10 cellular contexts compared by ENCODE assay signal in genomic region chr12:25583545-25583944, GRCh38.
A peak's percentile ranks its signal among the peaks of the same experiment; 100 is the strongest.
DNase-seq lines count a peak whose midpoint lies in the region; ATAC-seq and TF ChIP-seq lines count a peak whose summit lies in the region.
"Had no signal": no experiment of that assay in that cellular context is flagged by ENCODE, and none has a peak within 500 bp of the region (broad histone marks: within the 10 kb centered on the region; RNA-seq: fewer than 3 reads in every experiment).

No MANE protein-coding gene starts in this region.

- peaks cover 19% of the 10 kb centered on the region for H3K4me1 Mint-ChIP-seq in nephron

- no peaks in the 10 kb centered on the region for H3K9me3 Mint-ChIP-seq in nephron

- CTCF ChIA-PET in HEK293 (lab: Yijun Ruan, JAX) (interaction anchor here (0.7 to 1.2 kb wide), 3 partner anchors 242 to 446 kb away, joined by 3 to 4 read pairs (median 4); no protein-coding TSS in a partner anchor), RWPE1 (lab: Yijun Ruan, JAX) (interaction anchor here (0.7 kb wide), 1 partner anchor 528 kb away, joined by 3 read pairs; no protein-coding TSS in a partner anchor)

- H3K27ac Mint-ChIP-seq in nephron: peak overlapping the region; percentile 45 to 81 (median 47)
- H3K27ac Mint-ChIP-seq: activated naive CD4-positive, alpha-beta T cell treated with anti-CD3 and anti-CD28 coated beads, Interleukin-2, amount 50 U/mL, for 24 hours had no signal

- H3K27me3 Mint-ChIP-seq in nephron (ENCODE audit: low read depth): no peaks in the 10 kb centered on the region
- H3K27me3 Mint-ChIP-seq: activated naive CD4-positive, alpha-beta T cell treated with anti-CD3 and anti-CD28 coated beads, Interleukin-2, amount 50 U/mL, for 24 hours had no signal

- no peak for ATAC-seq in HG02870 (IDR thresholded peaks at IDR 0.05; ENCODE audit: unreplicated experiment)

- no peak overlapping the region for H3K27ac ChIP-seq in HEK293 (ENCODE audit: extremely low read depth, low read depth, low read length)
- no peak overlapping the region for H3K27ac ChIP-seq in RWPE1
- H3K27ac ChIP-seq: esophagus squamous epithelium had no signal

- no peaks in the 10 kb centered on the region for H3K36me3 Mint-ChIP-seq in nephron (ENCODE audit: low read depth)

- POLR2A ChIA-PET in HEK293 (lab: Yijun Ruan, JAX): no interaction called here
- POLR2A ChIA-PET in RWPE1 (lab: Yijun Ruan, JAX; ENCODE audit: low non-redundant PET): no interaction called here

- H3K4me1 ChIP-seq in HEK293 (ENCODE audit: control insufficient read depth, insufficient read depth, low read length): peaks cover 8% of the 10 kb centered on the region; the same call in 1 of the 2 replicates

- no peaks in the 10 kb centered on the region; the same call in 1 of the 2 replicates for H3K9me3 ChIP-seq in HEK293 (ENCODE audit: control insufficient read depth, insufficient read depth, low read depth, low read length)

- no peak overlapping the region for H3K4me3 Mint-ChIP-seq in nephron
- H3K4me3 Mint-ChIP-seq: activated naive CD4-positive, alpha-beta T cell treated with anti-CD3 and anti-CD28 coated beads, Interleukin-2, amount 50 U/mL, for 24 hours had no signal

- DNase-seq in RWPE1 (ENCODE audit: low spot score) (peak; percentile 4), fibroblast of mammary gland (ENCODE audit: low read depth) (peak; percentile 31), HPDE6-E6E7 (ENCODE audit: extremely low spot score) (no peak), NCI-H748 (lab: John Stamatoyannopoulos, UW; ENCODE audit: unreplicated experiment) (no peak)
- DNase-seq in stimulated activated CD4-positive, alpha-beta T cell treated with anti-CD3 and anti-CD28 coated beads, Interleukin-2, amount 100 ng/mL, for 24 hours: no peak
- DNase-seq: esophagus squamous epithelium had no signal

- no peaks in the 10 kb centered on the region for H3K36me3 ChIP-seq in HEK293 (ENCODE audit: control insufficient read depth in 2 of 2, insufficient read depth in 1 of 2, low read length in 2 of 2)
- H3K36me3 ChIP-seq: esophagus squamous epithelium had no signal

- H3K4me3 ChIP-seq in HEK293 (ENCODE audit: low read depth, low read length) (no peak overlapping the region), fibroblast of mammary gland (ENCODE audit: control insufficient read depth, low read depth, low read length) (no peak overlapping the region)
- H3K4me3 ChIP-seq: esophagus squamous epithelium had no signal

- 0 out of 2 replicates have a peak, but pooled peaks have one; percentile 21 for TF ChIP-seq CTCF in HEK293 (tag by site-specific recombination; IDR thresholded peaks at IDR 0.05)
- TF ChIP-seq CTCF in RWPE1 (conservative IDR thresholded peaks at IDR 0.05; ENCODE audit: low read depth): no peak
- peak; percentile 20 for TF ChIP-seq CTCF in fibroblast of mammary gland (conservative IDR thresholded peaks at IDR 0.05; ENCODE audit: control insufficient read depth, insufficient read depth, low read depth, low read length)
- TF ChIP-seq CTCF in nephron (IDR thresholded peaks at IDR 0.05; ENCODE audit: unreplicated experiment in 3 of 3): peak in 2 of 3 experiments; percentile 12 to 17

TF ChIP-seq in HEK293, 187 proteins besides CTCF, POLR2A, EP300 and RAD21:
- no peak for TF ChIP-seq YY1 (tag by site-specific recombination; IDR thresholded peaks at IDR 0.05)
- TF ChIP-seq ZBTB17 (tag by site-specific recombination; IDR thresholded peaks at IDR 0.05): peak; percentile 33; the same call in 1 of the 2 replicates
- TF ChIP-seq ZNF133 (tag by site-specific recombination; IDR thresholded peaks at IDR 0.05): no peak
- TF ChIP-seq ZNF311 (tag by site-specific recombination; IDR thresholded peaks at IDR 0.05; ENCODE audit: borderline replicate concordance): no peak
- peak; percentile 73 for TF ChIP-seq MZF1 (tag by site-specific recombination; IDR thresholded peaks at IDR 0.05; ENCODE audit: borderline replicate concordance)
- TF ChIP-seq ZNF37A (tag by site-specific recombination; IDR thresholded peaks at IDR 0.05): no peak
- TF ChIP-seq, protein P1, sequence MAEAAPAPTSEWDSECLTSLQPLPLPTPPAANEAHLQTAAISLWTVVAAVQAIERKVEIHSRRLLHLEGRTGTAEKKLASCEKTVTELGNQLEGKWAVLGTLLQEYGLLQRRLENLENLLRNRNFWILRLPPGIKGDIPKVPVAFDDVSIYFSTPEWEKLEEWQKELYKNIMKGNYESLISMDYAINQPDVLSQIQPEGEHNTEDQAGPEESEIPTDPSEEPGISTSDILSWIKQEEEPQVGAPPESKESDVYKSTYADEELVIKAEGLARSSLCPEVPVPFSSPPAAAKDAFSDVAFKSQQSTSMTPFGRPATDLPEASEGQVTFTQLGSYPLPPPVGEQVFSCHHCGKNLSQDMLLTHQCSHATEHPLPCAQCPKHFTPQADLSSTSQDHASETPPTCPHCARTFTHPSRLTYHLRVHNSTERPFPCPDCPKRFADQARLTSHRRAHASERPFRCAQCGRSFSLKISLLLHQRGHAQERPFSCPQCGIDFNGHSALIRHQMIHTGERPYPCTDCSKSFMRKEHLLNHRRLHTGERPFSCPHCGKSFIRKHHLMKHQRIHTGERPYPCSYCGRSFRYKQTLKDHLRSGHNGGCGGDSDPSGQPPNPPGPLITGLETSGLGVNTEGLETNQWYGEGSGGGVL (tag by site-specific recombination; IDR thresholded peaks at IDR 0.05): peak; percentile 65; the same call in 1 of the 2 replicates
- TF ChIP-seq ZNF654 (tag by site-specific recombination; IDR thresholded peaks at IDR 0.05; ENCODE audit: low read depth): peak; percentile 57
TF ChIP-seq in HEK293: peak in this region for 4.

Comparison
In these comparisons a context has a peak if more than half of its experiments do, and no peak if none do; other contexts are left out.
1. DNase-seq: peak in RWPE1 (single experiment) and fibroblast of mammary gland (single experiment); none in HPDE6-E6E7 (single experiment), stimulated activated CD4-positive, alpha-beta T cell treated with anti-CD3 and anti-CD28 coated beads, Interleukin-2, amount 100 ng/mL, for 24 hours (0 of 2) and NCI-H748 (single experiment).